9 cellular contexts compared by ENCODE assay signal in genomic region chrX:15790766-15791380, GRCh38. TPM values are rescaled to one million over a fixed set of nuclear protein-coding genes. Genes with fewer than 3 reads are reported as not detected.
DNase-seq lines count a peak whose midpoint lies in the region; ATAC-seq, FAIRE-seq and TF ChIP-seq lines count a peak whose summit lies in the region.
"Had no signal": no experiment of that assay in that cellular context is flagged by ENCODE, and none has a peak within 500 bp of the region (broad histone marks: within the 10 kb centered on the region; RNA-seq: fewer than 3 reads in every experiment).

No MANE protein-coding gene starts in this region.

- WGBS in K562 (ENCODE audit: insufficient coverage, low coverage, missing lambda C conversion rate), result 6% methylated on average over 15 of the region's 19 CpGs

- ATAC-seq in GM19438 (IDR thresholded peaks at IDR 0.05; ENCODE audit: low read depth, unreplicated experiment) (peak; percentile 38), HG03575 (IDR thresholded peaks at IDR 0.05; ENCODE audit: extremely low read depth, insufficient number of reproducible peaks, low FRiP score, unreplicated experiment) (peak; percentile 15), K562 (peak; percentile 15), left lobe of liver (peak; percentile 42), upper lobe of right lung (peak; percentile 39)

- H3K36me3 Mint-ChIP-seq in activated naive CD4-positive, alpha-beta T cell treated with anti-CD3 and anti-CD28 coated beads, Interleukin-2, amount 10 ng/mL, durations not matched to agents 7 days and 5 days, result peaks cover 13% of the 10 kb centered on the region

- H3K4me3 ChIP-seq in BE2C (ENCODE audit: low read depth, low read length), result peak overlapping the region; percentile 80
- H3K4me3 ChIP-seq in K562, result peak overlapping the region; percentile 83
- H3K4me3 ChIP-seq in upper lobe of right lung, result peak overlapping the region; percentile 61

- H3K27me3 ChIP-seq in BE2C (no peaks in the 10 kb centered on the region), K562 (ENCODE audit: control insufficient read depth in 2 of 2, insufficient read depth in 2 of 2, low read length in 2 of 2) (no peaks in the 10 kb centered on the region), upper lobe of right lung (no peaks in the 10 kb centered on the region)

- no peak for TF ChIP-seq POLR2A in K562 (conservative IDR thresholded peaks at IDR 0.05)

- DNase-seq in BE2C (no peak), K562 (ENCODE audit: extremely low read depth in 1 of 4, low spot score in 3 of 4) (peak in 1 of 4 experiments; percentile 6), left lobe of liver (ENCODE audit: low spot score) (no peak), upper lobe of right lung (no peak), T-helper 1 cell (no peak)
- DNase-seq in activated naive CD4-positive, alpha-beta T cell treated with anti-CD3 and anti-CD28 coated beads, Interleukin-2, amount 10 ng/mL, durations not matched to agents 7 days and 5 days, result no peak

- H3K9me3 Mint-ChIP-seq in activated naive CD4-positive, alpha-beta T cell treated with anti-CD3 and anti-CD28 coated beads, Interleukin-2, amount 10 ng/mL, durations not matched to agents 7 days and 5 days, result no peaks in the 10 kb centered on the region
- H3K9me3 Mint-ChIP-seq: neural crest cell had no signal

- H3K27ac ChIP-seq in K562 (ENCODE audit: extremely low read depth, low read depth, low read length), result peak overlapping the region; percentile 63
- H3K27ac ChIP-seq in upper lobe of right lung, result peak overlapping the region; percentile 83

- no peak overlapping the region for H3K4me3 Mint-ChIP-seq in activated naive CD4-positive, alpha-beta T cell treated with anti-CD3 and anti-CD28 coated beads, Interleukin-2, amount 10 ng/mL, durations not matched to agents 7 days and 5 days
- H3K4me3 Mint-ChIP-seq: neural crest cell had no signal

- H3K4me2 ChIP-seq in K562 (ENCODE audit: insufficient read depth, low read length), result peak overlapping the region; percentile 90

- H3K79me2 ChIP-seq in K562 (ENCODE audit: control insufficient read depth, insufficient read depth, low read length), result peaks cover 7% of the 10 kb centered on the region

- CTCF ChIA-PET in K562 (lab: Yijun Ruan, JAX; ENCODE audit: low intra/inter-chr PET ratio), result no interaction called here
- CTCF ChIA-PET in activated naive CD4-positive, alpha-beta T cell treated with anti-CD3 and anti-CD28 coated beads, Interleukin-2, amount 10 ng/mL, durations not matched to agents 7 days and 5 days (lab: Charles Lee), result no interaction called here

- no peaks in the 10 kb centered on the region for H4K20me1 ChIP-seq in K562 (replicated peaks; ENCODE audit: control insufficient read depth, insufficient read depth, low read length)

- H3K36me3 ChIP-seq in BE2C (no peaks in the 10 kb centered on the region), K562 (ENCODE audit: control insufficient read depth, insufficient read depth, low read length) (peaks cover 4% of the 10 kb centered on the region; the same call in 1 of the 3 replicates), upper lobe of right lung (no peaks in the 10 kb centered on the region)

- FAIRE-seq in K562 (lab: Jason Lieb, UNC), result no peak

- H3K9me3 ChIP-seq in BE2C (no peaks in the 10 kb centered on the region), K562 (replicated peaks; ENCODE audit: control insufficient read depth, insufficient read depth, low read depth, low read length) (no peaks in the 10 kb centered on the region), upper lobe of right lung (no peaks in the 10 kb centered on the region)

- peaks cover 31% of the 10 kb centered on the region for H3K4me1 Mint-ChIP-seq in activated naive CD4-positive, alpha-beta T cell treated with anti-CD3 and anti-CD28 coated beads, Interleukin-2, amount 10 ng/mL, durations not matched to agents 7 days and 5 days

- peak overlapping the region; percentile 70 to 95 for H3K9ac ChIP-seq in K562 (ENCODE audit: insufficient read depth in 1 of 2, low read depth in 2 of 2, low read length in 2 of 2)

- H2AFZ ChIP-seq in K562 (ENCODE audit: low read depth, low read length), result peak overlapping the region; percentile 95

- TSS peak; percentile 79 for BruUV-seq in K562 (replicated peaks; lab: Mats Ljungman, UMichigan)

- H3K4me1 ChIP-seq in BE2C (no peaks in the 10 kb centered on the region), K562 (replicated peaks in 1 of 2; ENCODE audit: control insufficient read depth in 2 of 2, insufficient read depth in 2 of 2, low read length in 2 of 2) (peaks cover 3 to 5% of the 10 kb centered on the region in 2 experiments; a peak in 3 of 5 replicates), upper lobe of right lung (no peaks in the 10 kb centered on the region)

- no peak for TF ChIP-seq CTCF in BE2C (IDR thresholded peaks at IDR 0.05; ENCODE audit: low read depth, low read length)
- no peak for TF ChIP-seq CTCF in K562 (IDR thresholded peaks at IDR 0.05 in 2 of 3, conservative IDR thresholded peaks at IDR 0.05 in 1 of 3; ENCODE audit: insufficient read depth in 2 of 3, low read depth in 1 of 3, low read length in 3 of 3)
- TF ChIP-seq CTCF in upper lobe of right lung (IDR thresholded peaks at IDR 0.05), result no peak

- H3K27ac Mint-ChIP-seq in activated naive CD4-positive, alpha-beta T cell treated with anti-CD3 and anti-CD28 coated beads, Interleukin-2, amount 10 ng/mL, durations not matched to agents 7 days and 5 days, result no peak overlapping the region

- in situ Hi-C loops in K562 (cut with MboI), result no loop called here

- intact Hi-C loops in K562 (cut with micrococcal nuclease) (no loop called here), upper lobe of right lung (cut with DNase I) (no loop called here)

- no peaks in the 10 kb centered on the region for H3K9me1 ChIP-seq in K562 (ENCODE audit: control insufficient read depth, insufficient read depth, low read length)

- TF ChIP-seq RAD21 in K562 (CRISPR knock-in tag; conservative IDR thresholded peaks at IDR 0.05 in 1 of 2, IDR thresholded peaks at IDR 0.05 in 1 of 2), result no peak

- POLR2A ChIA-PET in K562 (lab: Yijun Ruan, JAX), result no interaction called here

- TF ChIP-seq EP300 in K562 (IDR thresholded peaks at IDR 0.05; ENCODE audit: low read length), result no peak

- H3K27me3 Mint-ChIP-seq in activated naive CD4-positive, alpha-beta T cell treated with anti-CD3 and anti-CD28 coated beads, Interleukin-2, amount 10 ng/mL, durations not matched to agents 7 days and 5 days, result no peaks in the 10 kb centered on the region

TF ChIP-seq in K562, 482 proteins besides CTCF, POLR2A, EP300 and RAD21 (continues in another document):
- TF ChIP-seq KAT2B (IDR thresholded peaks at IDR 0.05; ENCODE audit: low read depth, low read length) (no peak), KDM2B (CRISPR knock-in tag; IDR thresholded peaks at IDR 0.05) (no peak), ZFX (CRISPR knock-in tag; IDR thresholded peaks at IDR 0.05) (peak; percentile 11; the same call in 1 of the 2 replicates), XRCC4 (IDR thresholded peaks at IDR 0.05; ENCODE audit: extremely low read depth, insufficient read depth, insufficient read length) (no peak)

RNA-seq across cellular contexts. Expression of gene ZRSR2, which starts 0.6 kb away (rescaled TPM):
- 23.4 TPM for polyA plus RNA-seq in BE2C (2012; ENCODE audit: insufficient read depth, insufficient read length, low read depth)
- 6.6 and 18.6 TPM in 2 replicates for total RNA-seq in K562 (2011; cell fraction: chromatin; rRNA removed; ENCODE audit: low replicate concordance)
- total RNA-seq in K562 (2011; cell fraction: nucleolus; rRNA removed), result 4.5 and 6.1 TPM in 2 replicates
- total RNA-seq in K562 (2011; cell fraction: nucleoplasm; rRNA removed), result 8.9 and 9.4 TPM in 2 replicates
- total RNA-seq in K562 (2014; rRNA removed), result 5.7 and 8.6 TPM in 2 replicates
- 8.6 and 10.4 TPM in 2 replicates for total RNA-seq in K562 (2014; rRNA removed; fragmentation: Illumina TruSeq; extraction: Trizol)
- total RNA-seq in K562 (2015; rRNA removed; fragmentation: Illumina TruSeq; extraction: Trizol), result 10.9 and 11.0 TPM in 2 replicates
- total RNA-seq in K562 (2021), result 6.3 and 6.7 TPM in 2 replicates
- polyA plus RNA-seq in K562 (2011; rRNA removed), result 10.8 and 11.1 TPM in 2 replicates
- polyA plus RNA-seq in K562 (2011; cell fraction: cytosol; rRNA removed), result 1.8 and 4.2 TPM in 2 replicates
- polyA plus RNA-seq in K562 (2011; cell fraction: nucleus; rRNA removed), result 11.3 and 16.1 TPM in 2 replicates
- 9.9 and 11.0 TPM in 2 replicates for polyA plus RNA-seq in K562 (2012)
- polyA plus RNA-seq in K562 (2014; fragmentation: Illumina TruSeq; extraction: Trizol), result 16.2 and 19.5 TPM in 2 replicates
- polyA plus RNA-seq in K562 (2014; fragmentation: Nextera tagmentation; extraction: Ambion mirVana), result 1 to 10 TPM; 3.5 to 6.9 TPM
- 13.8 and 16.4 TPM in 2 replicates for polyA plus RNA-seq in K562 (2014; rRNA removed)
- 6.1 TPM in 2 replicates for polyA minus RNA-seq in K562 (2011; rRNA and poly(A)+ RNA removed)
- 2.3 TPM in 1 of 2 replicates, not detected in the other for polyA minus RNA-seq in K562 (2011; cell fraction: cytosol; rRNA and poly(A)+ RNA removed)
- 2.8 and 5.0 TPM in 2 replicates for polyA minus RNA-seq in K562 (2011; cell fraction: nucleus; rRNA and poly(A)+ RNA removed)
- 2.6 TPM for total RNA-seq in left lobe of liver
- total RNA-seq in upper lobe of right lung, result 9.5 TPM

RNA-seq across cellular contexts. Expression of gene CA5B, which starts 52.8 kb away (rescaled TPM):
- polyA plus RNA-seq in BE2C (2012; ENCODE audit: insufficient read depth, insufficient read length, low read depth), result 1.5 TPM
- total RNA-seq in K562 (2011; cell fraction: chromatin; rRNA removed; ENCODE audit: low replicate concordance), result 19.0 and 28.7 TPM in 2 replicates
- total RNA-seq in K562 (2011; cell fraction: nucleolus; rRNA removed), result 9.3 and 9.8 TPM in 2 replicates
- total RNA-seq in K562 (2011; cell fraction: nucleoplasm; rRNA removed), result 14.8 and 20.6 TPM in 2 replicates
- total RNA-seq in K562 (2014; rRNA removed), result 1.6 and 1.9 TPM in 2 replicates
- 2.8 TPM in 2 replicates for total RNA-seq in K562 (2014; rRNA removed; fragmentation: Illumina TruSeq; extraction: Trizol)
- total RNA-seq in K562 (2015; rRNA removed; fragmentation: Illumina TruSeq; extraction: Trizol), result 2.8 and 3.6 TPM in 2 replicates
- total RNA-seq in K562 (2021), result 3.1 and 3.5 TPM in 2 replicates
- 3.7 and 4.6 TPM in 2 replicates for polyA plus RNA-seq in K562 (2011; rRNA removed)
- 1.6 and 3.1 TPM in 2 replicates for polyA plus RNA-seq in K562 (2011; cell fraction: cytosol; rRNA removed)
- 6.0 and 8.6 TPM in 2 replicates for polyA plus RNA-seq in K562 (2011; cell fraction: nucleus; rRNA removed)
- 1.2 and 1.8 TPM in 2 replicates for polyA plus RNA-seq in K562 (2012)
- polyA plus RNA-seq in K562 (2014; fragmentation: Illumina TruSeq; extraction: Trizol), result 2.0 and 2.6 TPM in 2 replicates
- polyA plus RNA-seq in K562 (2014; fragmentation: Nextera tagmentation; extraction: Ambion mirVana), result 1 to 10 TPM in 1 of 2 experiments, under 1 TPM in 1; 0.55 to 1.1 TPM
- 1.5 and 3.4 TPM in 2 replicates for polyA plus RNA-seq in K562 (2014; rRNA removed)
- 7.8 and 9.0 TPM in 2 replicates for polyA minus RNA-seq in K562 (2011; rRNA and poly(A)+ RNA removed)
- polyA minus RNA-seq in K562 (2011; cell fraction: cytosol; rRNA and poly(A)+ RNA removed), result 1.5 and 2.3 TPM in 2 replicates
- polyA minus RNA-seq in K562 (2011; cell fraction: nucleus; rRNA and poly(A)+ RNA removed), result 6.7 and 9.9 TPM in 2 replicates
- total RNA-seq in left lobe of liver, result 1.3 TPM
- 11.2 TPM for total RNA-seq in upper lobe of right lung
